ENCODE assay signal across 1 cellular context in genomic region chr22:16781074-16781763, GRCh38.
TF ChIP-seq lines count a peak whose summit lies in the region.

No MANE protein-coding gene starts in this region.

TF ChIP-seq in K562, 482 proteins besides CTCF, POLR2A, EP300 and RAD21 (continued from another document and continues in another):
- TF ChIP-seq CBX5 (IDR thresholded peaks at IDR 0.05; ENCODE audit: borderline replicate concordance, low read depth) (no peak), SRSF9 (IDR thresholded peaks at IDR 0.05; ENCODE audit: borderline replicate concordance, low read depth, low read length) (no peak), ATF1 (CRISPR knock-in tag; IDR thresholded peaks at IDR 0.05) (no peak), ATF1 (tag; IDR thresholded peaks at IDR 0.05) (peak; percentile 48), ATF3 (IDR thresholded peaks at IDR 0.05) (peak; percentile 93), ATF3 (CRISPR knock-in tag; conservative IDR thresholded peaks at IDR 0.05) (peak; percentile 68), ZNF121 (CRISPR knock-in tag; conservative IDR thresholded peaks at IDR 0.05) (peak; percentile 98), ZBTB49 (CRISPR knock-in tag; IDR thresholded peaks at IDR 0.05; ENCODE audit: borderline replicate concordance) (no peak), E2F8 (IDR thresholded peaks at IDR 0.05; ENCODE audit: low read depth, partially characterized antibody) (no peak), ZNF57 (CRISPR knock-in tag; IDR thresholded peaks at IDR 0.05) (no peak), TAF7 (tag; IDR thresholded peaks at IDR 0.05) (no peak), KDM4B (IDR thresholded peaks at IDR 0.05; ENCODE audit: borderline replicate concordance in 2 of 2, low read depth in 1 of 2) (no peak), MTA3 (IDR thresholded peaks at IDR 0.05; ENCODE audit: borderline replicate concordance) (no peak), YBX1 (IDR thresholded peaks at IDR 0.05) (no peak), KDM5B (IDR thresholded peaks at IDR 0.05; ENCODE audit: insufficient replicate concordance, low read depth, low read length) (no peak), MNT (conservative IDR thresholded peaks at IDR 0.05) (peak in 1 of 2 experiments; percentile 21; a peak in 1 of 4 replicates), TCF7L2 (IDR thresholded peaks at IDR 0.05; ENCODE audit: low read depth, low read length) (no peak), PRDM10 (IDR thresholded peaks at IDR 0.05; ENCODE audit: partially characterized antibody) (no peak), TBL1XR1 (IDR thresholded peaks at IDR 0.05; ENCODE audit: low read length in 2 of 2) (0 out of 4 replicates have a peak, but pooled peaks of 1 of the 2 experiments have one; percentile 39), ZNF239 (CRISPR knock-in tag; IDR thresholded peaks at IDR 0.05) (no peak), CHCHD3 (CRISPR knock-in tag; IDR thresholded peaks at IDR 0.05) (0 out of 2 replicates have a peak, but pooled peaks have one; percentile 15), CREBBP (IDR thresholded peaks at IDR 0.05; ENCODE audit: low read depth, low read length) (no peak), CBFA2T2 (conservative IDR thresholded peaks at IDR 0.05) (no peak), KAT2B (IDR thresholded peaks at IDR 0.05; ENCODE audit: low read depth, low read length) (no peak), RREB1 (CRISPR knock-in tag; IDR thresholded peaks at IDR 0.05) (no peak), ZBTB5 (IDR thresholded peaks at IDR 0.05) (no peak), ZNF184 (CRISPR knock-in tag; IDR thresholded peaks at IDR 0.05) (no peak), STAT6 (CRISPR knock-in tag; IDR thresholded peaks at IDR 0.05) (peak; percentile 75; the same call in 1 of the 2 replicates), ZBTB8A (IDR thresholded peaks at IDR 0.05; ENCODE audit: partially characterized antibody) (no peak)
